Comparison of ENCODE assay signal across 19 cellular contexts in the genomic region with DNA sequence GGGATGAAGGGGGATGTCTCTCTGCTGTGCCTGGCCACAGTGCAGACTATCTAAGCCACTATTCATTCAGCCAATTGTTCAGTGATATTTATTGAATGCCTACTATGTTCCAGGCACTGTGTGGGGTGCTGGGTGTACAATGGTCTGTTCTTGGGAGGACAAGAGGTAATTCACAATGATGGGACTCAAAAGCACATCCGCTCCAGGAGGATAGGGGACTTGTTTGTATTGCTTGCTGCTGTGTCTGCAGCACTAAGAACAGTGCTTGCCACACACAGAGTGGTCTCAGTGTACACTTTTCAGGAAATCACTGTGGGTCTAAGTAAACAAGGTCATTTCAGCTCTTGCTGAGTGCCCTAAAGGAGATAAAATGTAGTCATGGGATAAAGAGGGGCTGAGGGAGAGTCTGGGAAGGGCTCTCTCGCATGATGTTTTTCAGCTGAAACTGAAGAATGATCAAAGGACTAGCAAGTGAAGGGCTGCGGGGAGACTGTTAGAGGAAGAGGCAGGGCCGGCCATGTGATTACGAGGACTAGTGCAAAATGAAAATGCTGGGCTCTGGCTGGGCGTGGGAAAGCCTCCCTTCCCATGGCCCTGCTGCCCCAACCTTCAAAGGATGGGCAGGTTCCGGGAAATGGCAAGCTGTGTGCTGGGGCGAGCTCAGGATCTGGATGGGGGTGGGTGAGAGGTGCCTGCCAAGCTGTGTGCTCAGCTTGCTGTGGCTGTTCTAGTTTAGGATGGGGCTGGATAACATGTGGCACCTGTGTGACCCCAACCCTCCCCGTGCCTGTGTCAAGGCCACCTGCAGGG. TPM values are rescaled to one million over a fixed set of nuclear protein-coding genes. Genes with fewer than 3 reads are reported as not detected.
DNase-seq lines count a peak whose midpoint lies in the region; ATAC-seq, FAIRE-seq and TF ChIP-seq lines count a peak whose summit lies in the region.
"Had no signal": no experiment of that assay in that cellular context is flagged by ENCODE, and none has a peak within 500 bp of the region (broad histone marks: within the 10 kb centered on the region; RNA-seq: fewer than 3 reads in every experiment).

No MANE protein-coding gene starts in this region.

- peaks cover 4% of the 10 kb centered on the region for H3K4me1 Mint-ChIP-seq in activated naive CD8-positive, alpha-beta T cell treated with anti-CD3 and anti-CD28 coated beads, Interleukin-2, amount 10 ng/mL, durations not matched to agents 7 days and 5 days
- no peaks in the 10 kb centered on the region for H3K4me1 Mint-ChIP-seq in activated naive CD8-positive, alpha-beta T cell treated with anti-CD3 and anti-CD28 coated beads, Interleukin-2, amount 50 U/mL, for 24 hours

- no peaks in the 10 kb centered on the region for H3K9me3 Mint-ChIP-seq in activated naive CD8-positive, alpha-beta T cell treated with anti-CD3 and anti-CD28 coated beads, Interleukin-2, amount 10 ng/mL, durations not matched to agents 7 days and 5 days
- H3K9me3 Mint-ChIP-seq in activated naive CD8-positive, alpha-beta T cell treated with anti-CD3 and anti-CD28 coated beads, Interleukin-2, amount 50 U/mL, for 24 hours, result no peaks in the 10 kb centered on the region
- H3K9me3 Mint-ChIP-seq: CD8-positive, alpha-beta T cell; stimulated activated naive CD8-positive, alpha-beta T cell treated with anti-CD3 and anti-CD28 coated beads, Interleukin-15, Interleukin-2, amounts not matched to agents 100 ng/mL and 50 ng/mL, for 24 hours had no signal

- no peak overlapping the region for H3K27ac ChIP-seq in effector memory CD4-positive, alpha-beta T cell (ENCODE audit: insufficient read depth, low read length, poor library complexity, severe bottlenecking)
- no peak overlapping the region for H3K27ac ChIP-seq in WERI-Rb-1
- H3K27ac ChIP-seq: brain microvascular endothelial cell, left ventricle myocardium inferior had no signal

- ATAC-seq in activated naive CD8-positive, alpha-beta T cell treated with anti-CD3 and anti-CD28 coated beads, Interleukin-2, amount 10 ng/mL, durations not matched to agents 7 days and 5 days (ENCODE audit: low read depth), result no peak
- ATAC-seq in activated naive CD8-positive, alpha-beta T cell treated with anti-CD3 and anti-CD28 coated beads, Interleukin-2, amount 50 U/mL, for 24 hours, result no peak
- no peak for ATAC-seq in HG03045 (IDR thresholded peaks at IDR 0.05; ENCODE audit: unreplicated experiment)
- ATAC-seq: CD8-positive, alpha-beta T cell had no signal

- no peaks in the 10 kb centered on the region for H3K27me3 ChIP-seq in bronchial epithelial cell (ENCODE audit: control insufficient read depth, insufficient read depth, low read length)
- H3K27me3 ChIP-seq in effector memory CD4-positive, alpha-beta T cell (replicated peaks; ENCODE audit: control insufficient read depth, insufficient read depth, low read length, poor library complexity, severe bottlenecking), result no peaks in the 10 kb centered on the region
- H3K27me3 ChIP-seq in WERI-Rb-1 (ENCODE audit: insufficient read depth, low read depth, severe bottlenecking), result no peaks in the 10 kb centered on the region
- H3K27me3 ChIP-seq: brain microvascular endothelial cell had no signal

- DNase-seq in activated naive CD8-positive, alpha-beta T cell treated with anti-CD3 and anti-CD28 coated beads, Interleukin-2, amount 10 ng/mL, durations not matched to agents 7 days and 5 days, result no peak
- no peak for DNase-seq in activated naive CD8-positive, alpha-beta T cell treated with anti-CD3 and anti-CD28 coated beads, Interleukin-2, amount 50 U/mL, for 24 hours
- DNase-seq in bronchial epithelial cell (ENCODE audit: low read depth) (no peak), medulla oblongata (ENCODE audit: extremely low spot score) (peak; percentile 87), superior temporal gyrus (ENCODE audit: extremely low spot score) (peak; percentile 91), WERI-Rb-1 (no peak)
- no peak for DNase-seq in effector memory CD4-positive, alpha-beta T cell
- DNase-seq: activated CD8-positive, alpha-beta memory T cell treated with anti-CD3 and anti-CD28 coated beads, Interleukin-2, amount 50 U/mL, for 4 hours; activated naive CD4-positive, alpha-beta T cell treated with Interleukin-2 at 50 U/mL for 16 hours; brain microvascular endothelial cell; CD8-positive, alpha-beta T cell; effector CD8-positive, alpha-beta T cell; left ventricle myocardium inferior; NCI-H1417 treated with DMSO at 0.1 percent for 48 hours; NCI-H226; T-helper 1 cell had no signal

- POLR2A ChIA-PET in activated naive CD8-positive, alpha-beta T cell treated with anti-CD3 and anti-CD28 coated beads, Interleukin-2, amount 10 ng/mL, durations not matched to agents 7 days and 5 days (lab: Charles Lee), result no interaction called here

- TF ChIP-seq CTCF in bronchial epithelial cell (IDR thresholded peaks at IDR 0.05; ENCODE audit: insufficient read depth, low read length, severe bottlenecking), result no peak
- TF ChIP-seq CTCF in WERI-Rb-1 (IDR thresholded peaks at IDR 0.05; ENCODE audit: low read depth, low read length), result no peak

- no peaks in the 10 kb centered on the region for H3K9me3 ChIP-seq in effector memory CD4-positive, alpha-beta T cell (ENCODE audit: control insufficient read depth, low read length)
- peaks cover 2% of the 10 kb centered on the region for H3K9me3 ChIP-seq in WERI-Rb-1 (ENCODE audit: severe bottlenecking)
- H3K9me3 ChIP-seq: left ventricle myocardium inferior had no signal

- H3K36me3 ChIP-seq in bronchial epithelial cell (ENCODE audit: control insufficient read depth, insufficient read depth, low read length) (no peaks in the 10 kb centered on the region), WERI-Rb-1 (no peaks in the 10 kb centered on the region)
- H3K36me3 ChIP-seq in effector memory CD4-positive, alpha-beta T cell (ENCODE audit: control insufficient read depth, insufficient read depth, low read length), result no peaks in the 10 kb centered on the region
- H3K36me3 ChIP-seq: brain microvascular endothelial cell had no signal

- H3K4me3 ChIP-seq in bronchial epithelial cell (ENCODE audit: low read depth, low read length) (no peak overlapping the region), WERI-Rb-1 (ENCODE audit: low read depth, low read length) (no peak overlapping the region)
- no peak overlapping the region for H3K4me3 ChIP-seq in effector memory CD4-positive, alpha-beta T cell (ENCODE audit: insufficient read depth, low read depth, low read length, poor library complexity, severe bottlenecking)
- H3K4me3 ChIP-seq: left ventricle myocardium inferior had no signal

- no peak overlapping the region for H3K4me3 Mint-ChIP-seq in activated naive CD8-positive, alpha-beta T cell treated with anti-CD3 and anti-CD28 coated beads, Interleukin-2, amount 10 ng/mL, durations not matched to agents 7 days and 5 days
- no peak overlapping the region for H3K4me3 Mint-ChIP-seq in activated naive CD8-positive, alpha-beta T cell treated with anti-CD3 and anti-CD28 coated beads, Interleukin-2, amount 50 U/mL, for 24 hours
- H3K4me3 Mint-ChIP-seq: CD8-positive, alpha-beta T cell; stimulated activated naive CD8-positive, alpha-beta T cell treated with anti-CD3 and anti-CD28 coated beads, Interleukin-15, Interleukin-2, amounts not matched to agents 100 ng/mL and 50 ng/mL, for 24 hours had no signal

- H3K27me3 Mint-ChIP-seq in activated naive CD8-positive, alpha-beta T cell treated with anti-CD3 and anti-CD28 coated beads, Interleukin-2, amount 10 ng/mL, durations not matched to agents 7 days and 5 days, result no peaks in the 10 kb centered on the region
- H3K27me3 Mint-ChIP-seq in activated naive CD8-positive, alpha-beta T cell treated with anti-CD3 and anti-CD28 coated beads, Interleukin-2, amount 50 U/mL, for 24 hours, result no peaks in the 10 kb centered on the region
- H3K27me3 Mint-ChIP-seq: stimulated activated naive CD8-positive, alpha-beta T cell treated with anti-CD3 and anti-CD28 coated beads, Interleukin-15, Interleukin-2, amounts not matched to agents 100 ng/mL and 50 ng/mL, for 24 hours had no signal

- peak; percentile 52 for FAIRE-seq in bronchial epithelial cell (lab: Jason Lieb, UNC)
- FAIRE-seq: GM12891 had no signal

- H3K36me3 Mint-ChIP-seq in activated naive CD8-positive, alpha-beta T cell treated with anti-CD3 and anti-CD28 coated beads, Interleukin-2, amount 10 ng/mL, durations not matched to agents 7 days and 5 days, result no peaks in the 10 kb centered on the region
- peaks cover 3% of the 10 kb centered on the region for H3K36me3 Mint-ChIP-seq in activated naive CD8-positive, alpha-beta T cell treated with anti-CD3 and anti-CD28 coated beads, Interleukin-2, amount 50 U/mL, for 24 hours (ENCODE audit: low read depth)

- H3K27ac Mint-ChIP-seq in activated naive CD8-positive, alpha-beta T cell treated with anti-CD3 and anti-CD28 coated beads, Interleukin-2, amount 10 ng/mL, durations not matched to agents 7 days and 5 days, result peak overlapping the region; percentile 45
- H3K27ac Mint-ChIP-seq in activated naive CD8-positive, alpha-beta T cell treated with anti-CD3 and anti-CD28 coated beads, Interleukin-2, amount 50 U/mL, for 24 hours, result no peak overlapping the region
- H3K27ac Mint-ChIP-seq: CD8-positive, alpha-beta T cell; stimulated activated naive CD8-positive, alpha-beta T cell treated with anti-CD3 and anti-CD28 coated beads, Interleukin-15, Interleukin-2, amounts not matched to agents 100 ng/mL and 50 ng/mL, for 24 hours had no signal

- no peaks in the 10 kb centered on the region for H3K4me1 ChIP-seq in effector memory CD4-positive, alpha-beta T cell (ENCODE audit: control insufficient read depth, insufficient read depth, low read length, poor library complexity, severe bottlenecking)
- H3K4me1 ChIP-seq: left ventricle myocardium inferior had no signal

RNA-seq across cellular contexts. Expression of a gene that starts 39.1 kb away (rescaled TPM):
- total RNA-seq in activated naive CD8-positive, alpha-beta T cell treated with anti-CD3 and anti-CD28 coated beads, Interleukin-2, amount 10 ng/mL, durations not matched to agents 7 days and 5 days, result 1 to 10 TPM; 3.8 TPM
- 2.8 and 4.5 TPM in 2 replicates for total RNA-seq in bronchial epithelial cell

Comparison
In these comparisons a context has a peak if more than half of its experiments do, and no peak if none do; other contexts are left out.
1. DNase-seq: peak in medulla oblongata (single experiment) and superior temporal gyrus (single experiment); none in activated naive CD8-positive, alpha-beta T cell treated with anti-CD3 and anti-CD28 coated beads, Interleukin-2, amount 10 ng/mL, durations not matched to agents 7 days and 5 days (single experiment), activated naive CD8-positive, alpha-beta T cell treated with anti-CD3 and anti-CD28 coated beads, Interleukin-2, amount 50 U/mL, for 24 hours (single experiment), bronchial epithelial cell (single experiment), effector memory CD4-positive, alpha-beta T cell (0 of 3) and WERI-Rb-1 (single experiment).